23 cellular contexts compared by ENCODE assay signal in the genomic region with DNA sequence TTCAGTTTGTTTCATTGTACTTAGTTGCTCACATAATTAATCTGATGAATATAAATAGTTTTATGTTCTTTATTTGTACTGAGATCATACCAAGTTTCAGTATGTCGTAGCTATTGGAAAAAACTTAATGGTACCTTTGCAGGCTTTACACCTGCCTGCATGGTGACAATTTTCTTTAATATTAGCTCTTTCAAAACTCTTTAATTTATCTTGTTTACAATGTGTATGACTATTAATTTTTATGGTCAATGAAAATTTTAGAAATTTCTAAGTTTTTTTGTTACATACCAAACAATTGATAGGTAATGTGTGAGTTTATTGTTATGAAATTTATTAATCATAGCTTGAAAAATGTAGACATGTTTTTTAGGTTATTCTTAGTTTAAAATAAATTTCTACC.
"Had no signal": no experiment of that assay in that cellular context is flagged by ENCODE, and none has a peak within 500 bp of the region (broad histone marks: within the 10 kb centered on the region; RNA-seq: fewer than 3 reads in every experiment).

No MANE protein-coding gene starts in this region.

- DNase-seq: activated CD4-positive, alpha-beta T cell treated with anti-CD3 and anti-CD28 coated beads, Interleukin-2, amount 50 U/mL, for 4 hours; activated gamma-delta T cell treated with Interleukin-2 at 50 U/mL for 16 hours; activated T-cell treated with anti-CD3 and anti-CD28 coated beads for 4 hours; effector CD8-positive, alpha-beta T cell; esophagus squamous epithelium; hippocampal formation; left lung; naive thymus-derived CD8-positive, alpha-beta T cell; occipital lobe; posterior cingulate gyrus; retina; small intestine; stimulated activated CD4-positive, alpha-beta T cell treated with anti-CD3 and anti-CD28 coated beads, Interleukin-4, amount 100 ng/mL, for 1 hour; stimulated activated naive CD8-positive, alpha-beta T cell treated with anti-CD3 and anti-CD28 coated beads, Interleukin-15, amount 100 ng/mL, for 72 hours; T-helper 2 cell; trophoblast cell had no signal

- H3K4me3 Mint-ChIP-seq: activated T-helper 1 cell treated with anti-CD3 and anti-CD28 coated beads, Interleukin-12 subunit alpha, Interleukin-12 subunit beta, Interleukin-2, Interleukin-4 antibody, amounts not matched to agents 30 ng/mL and 10 ng/mL and 1 ng/mL, durations not matched to agents 14 hours and 24 hours and 36 hours; dendritic cell treated with granulocyte-macrophage colony-stimulating factor and Interleukin-4, amounts not matched to agents 40 ng/mL and 50 ng/mL, for 4 days; memory B cell; naive thymus-derived CD8-positive, alpha-beta T cell; stimulated activated naive CD8-positive, alpha-beta T cell treated with anti-CD3 and anti-CD28 coated beads, Interleukin-15, amount 100 ng/mL, for 72 hours had no signal

- H3K4me3 ChIP-seq: adrenal gland, esophagus squamous epithelium, left lung, SJSA1 had no signal

- H3K36me3 ChIP-seq: adrenal gland, esophagus squamous epithelium, left lung had no signal

- H3K27me3 ChIP-seq: adrenal gland, esophagus squamous epithelium, left lung, SJSA1 had no signal

- H3K27ac ChIP-seq: SJSA1, VCaP had no signal

- H3K27ac Mint-ChIP-seq: activated naive CD4-positive, alpha-beta T cell treated with anti-CD3 and anti-CD28 coated beads, Interleukin-2, amount 50 U/mL, for 72 hours; activated T-helper 1 cell treated with anti-CD3 and anti-CD28 coated beads, Interleukin-12 subunit alpha, Interleukin-12 subunit beta, Interleukin-2, Interleukin-4 antibody, amounts not matched to agents 30 ng/mL and 10 ng/mL and 1 ng/mL, durations not matched to agents 14 hours and 24 hours and 36 hours; memory B cell; stimulated activated naive CD8-positive, alpha-beta T cell treated with anti-CD3 and anti-CD28 coated beads, Interleukin-15, amount 100 ng/mL, for 72 hours had no signal

- H3K9me3 Mint-ChIP-seq: activated naive CD4-positive, alpha-beta T cell treated with anti-CD3 and anti-CD28 coated beads, Interleukin-2, amount 50 U/mL, for 72 hours; activated T-helper 1 cell treated with anti-CD3 and anti-CD28 coated beads, Interleukin-12 subunit alpha, Interleukin-12 subunit beta, Interleukin-2, Interleukin-4 antibody, amounts not matched to agents 30 ng/mL and 10 ng/mL and 1 ng/mL, durations not matched to agents 14 hours and 24 hours and 36 hours; dendritic cell treated with granulocyte-macrophage colony-stimulating factor and Interleukin-4, amounts not matched to agents 40 ng/mL and 50 ng/mL, for 4 days; memory B cell; naive thymus-derived CD8-positive, alpha-beta T cell; stimulated activated naive CD8-positive, alpha-beta T cell treated with anti-CD3 and anti-CD28 coated beads, Interleukin-15, amount 100 ng/mL, for 72 hours had no signal

- H3K27me3 Mint-ChIP-seq: dendritic cell treated with granulocyte-macrophage colony-stimulating factor and Interleukin-4, amounts not matched to agents 40 ng/mL and 50 ng/mL, for 4 days; memory B cell; naive thymus-derived CD8-positive, alpha-beta T cell; stimulated activated naive CD8-positive, alpha-beta T cell treated with anti-CD3 and anti-CD28 coated beads, Interleukin-15, amount 100 ng/mL, for 72 hours had no signal

- H3K36me3 Mint-ChIP-seq: memory B cell; naive thymus-derived CD8-positive, alpha-beta T cell had no signal

- ATAC-seq: activated naive CD4-positive, alpha-beta T cell treated with anti-CD3 and anti-CD28 coated beads, Interleukin-2, amount 50 U/mL, for 72 hours; left lung; naive thymus-derived CD8-positive, alpha-beta T cell; stimulated activated naive CD8-positive, alpha-beta T cell treated with anti-CD3 and anti-CD28 coated beads, Interleukin-15, amount 100 ng/mL, for 72 hours had no signal

- H3K9me3 ChIP-seq: adrenal gland, esophagus squamous epithelium, left lung, SJSA1 had no signal
